8 cellular contexts compared by ENCODE assay signal in the genomic region with DNA sequence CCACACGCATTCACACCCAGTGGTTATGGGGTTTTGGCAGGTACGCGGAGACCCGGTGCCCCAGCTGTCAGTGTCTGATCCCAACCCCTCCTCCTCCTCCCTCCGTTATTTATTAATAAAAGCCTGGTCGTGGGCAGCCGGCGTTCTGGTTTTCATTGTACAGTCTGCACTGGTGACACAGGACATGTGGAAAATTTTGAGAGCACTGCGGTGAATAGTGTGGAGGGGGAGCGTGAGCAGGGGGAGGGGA. TPM values are rescaled to one million over a fixed set of nuclear protein-coding genes. Genes with fewer than 3 reads are reported as not detected.
DNase-seq lines count a peak whose midpoint lies in the region; ATAC-seq and TF ChIP-seq lines count a peak whose summit lies in the region.

No MANE protein-coding gene starts in this region.

- H3F3A ChIP-seq in smooth muscle cell (ENCODE audit: low read depth) = peaks cover 37% of the 10 kb centered on the region

- H3K27ac Mint-ChIP-seq in Caco-2 (ENCODE audit: unreplicated experiment) (peak overlapping the region; percentile 83), H9 (no peak overlapping the region)

- H3K56ac ChIP-seq in H9 (ENCODE audit: insufficient read length, low read depth, low read length) = no peak overlapping the region

- H2BK12ac ChIP-seq in H9 (ENCODE audit: insufficient read length, low read depth, low read length) = no peak overlapping the region

- H3K9me3 Mint-ChIP-seq in Caco-2 (ENCODE audit: unreplicated experiment) (no peaks in the 10 kb centered on the region), H9 (no peaks in the 10 kb centered on the region; a peak in 1 of 5 replicates)

- no peak overlapping the region for H2BK15ac ChIP-seq in H9 (ENCODE audit: low read depth, low read length)

- no peaks in the 10 kb centered on the region for H3K9me3 ChIP-seq in Caco-2
- H3K9me3 ChIP-seq in H9 (ENCODE audit: control insufficient read depth, low read depth, low read length) = no peaks in the 10 kb centered on the region
- H3K9me3 ChIP-seq in RWPE2 (ENCODE audit: severe bottlenecking) = no peaks in the 10 kb centered on the region
- H3K9me3 ChIP-seq in smooth muscle cell (replicated peaks; ENCODE audit: low read depth) = no peaks in the 10 kb centered on the region

- H3K36me3 ChIP-seq in Caco-2 (ENCODE audit: control insufficient read depth, insufficient read depth, low read length) = no peaks in the 10 kb centered on the region
- H3K36me3 ChIP-seq in RWPE2 (ENCODE audit: low read depth) = no peaks in the 10 kb centered on the region
- no peaks in the 10 kb centered on the region for H3K36me3 ChIP-seq in smooth muscle cell (ENCODE audit: low read depth)

- no peak overlapping the region for H3K18ac ChIP-seq in H9 (ENCODE audit: insufficient read length, low read depth, low read length)

- no peak overlapping the region for H3K9ac ChIP-seq in H9 (ENCODE audit: extremely low read depth, insufficient read length, low read length)
- H3K9ac ChIP-seq in smooth muscle cell (ENCODE audit: low read depth) = peak overlapping the region; percentile 87

- no peak overlapping the region for H3K4ac ChIP-seq in H9 (ENCODE audit: low read depth, low read length)

- H3K4me3 ChIP-seq in Caco-2 (ENCODE audit: low read depth, low read length) = peak overlapping the region; percentile 39
- H3K4me3 ChIP-seq in RWPE2 (ENCODE audit: severe bottlenecking) = no peak overlapping the region
- peak overlapping the region; percentile 43 for H3K4me3 ChIP-seq in fibroblast of villous mesenchyme (ENCODE audit: low read depth, low read length)
- H3K4me3 ChIP-seq in smooth muscle cell = peak overlapping the region; percentile 44

- no peak for DNase-seq in Caco-2
- DNase-seq in H9 = no peak
- DNase-seq in RWPE2 (ENCODE audit: low spot score) = no peak
- no peak for DNase-seq in fibroblast of villous mesenchyme (ENCODE audit: low read depth)
- DNase-seq in smooth muscle cell (lab: John Stamatoyannopoulos, UW; ENCODE audit: unreplicated experiment) = no peak
- DNase-seq in DMS79 treated with DMSO at 0.1 percent for 48 hours (lab: John Stamatoyannopoulos, UW) = no peak
- DNase-seq in DMS53 (lab: John Stamatoyannopoulos, UW) = no peak
- DNase-seq in activated CD8-positive, alpha-beta memory T cell treated with anti-CD3 and anti-CD28 coated beads, Interleukin-2, amount 50 U/mL, for 4 hours = no peak

- H4K91ac ChIP-seq in H9 (ENCODE audit: insufficient read length, low read depth, low read length) = no peak overlapping the region

- H3K79me1 ChIP-seq in H9 (ENCODE audit: insufficient read depth, low read depth, low read length, poor library complexity, severe bottlenecking) = no peaks in the 10 kb centered on the region

- CTCF ChIA-PET in Caco-2 (lab: Charles Lee) = interaction anchor here (0.9 to 1.5 kb wide), 4 partner anchors 13 to 31 kb away, joined by 3 to 5 read pairs (median 4); no protein-coding TSS in a partner anchor

- intact Hi-C loops in Caco-2 (cut with micrococcal nuclease; ENCODE audit: unreplicated experiment) = loop anchor here (1.0 to 5.0 kb wide), 2 partner anchors 17 to 73 kb away; no protein-coding TSS in a partner anchor

- no peak for TF ChIP-seq CTCF in Caco-2 (IDR thresholded peaks at IDR 0.05; ENCODE audit: insufficient read depth in 1 of 2, low read depth in 1 of 2, low read length in 1 of 2, severe bottlenecking in 1 of 2, unreplicated experiment in 1 of 2)
- TF ChIP-seq CTCF in H9 (conservative IDR thresholded peaks at IDR 0.05) = no peak
- TF ChIP-seq CTCF in RWPE2 (IDR thresholded peaks at IDR 0.05; ENCODE audit: poor library complexity, severe bottlenecking) = no peak
- TF ChIP-seq CTCF in fibroblast of villous mesenchyme (IDR thresholded peaks at IDR 0.05; ENCODE audit: insufficient read depth, low read depth, low read length) = no peak
- no peak for TF ChIP-seq CTCF in smooth muscle cell (IDR thresholded peaks at IDR 0.05; ENCODE audit: borderline replicate concordance, insufficient read depth, poor library complexity, severe bottlenecking)

- H3K36me3 Mint-ChIP-seq in Caco-2 (ENCODE audit: insufficient read depth, unreplicated experiment) = no peaks in the 10 kb centered on the region
- no peaks in the 10 kb centered on the region; a peak in 1 of 7 replicates for H3K36me3 Mint-ChIP-seq in H9 (ENCODE audit: insufficient read depth in 1 of 3, low read depth in 3 of 3)

- H3K27me3 Mint-ChIP-seq in Caco-2 (ENCODE audit: insufficient read depth, unreplicated experiment) = no peaks in the 10 kb centered on the region
- peaks cover 17% of the 10 kb centered on the region for H3K27me3 Mint-ChIP-seq in H9 (ENCODE audit: low read depth)

- H3T11ph ChIP-seq in H9 (ENCODE audit: low read length) = no peak overlapping the region

- no peak overlapping the region for H3K27ac ChIP-seq in H9 (ENCODE audit: insufficient read length, low read depth, low read length)
- peak overlapping the region; percentile 93 for H3K27ac ChIP-seq in RWPE2 (ENCODE audit: poor library complexity, severe bottlenecking)
- peak overlapping the region; percentile 99 for H3K27ac ChIP-seq in smooth muscle cell (ENCODE audit: low read depth)

- no peak overlapping the region for H2AFZ ChIP-seq in H9 (ENCODE audit: low read length)
- H2AFZ ChIP-seq in smooth muscle cell (ENCODE audit: low read depth) = no peak overlapping the region

- H3K23me2 ChIP-seq in H9 (ENCODE audit: insufficient read length, low read depth, low read length, poor library complexity, severe bottlenecking) = peaks cover 11% of the 10 kb centered on the region

- H3K4me2 ChIP-seq in H9 (ENCODE audit: insufficient read depth, insufficient read length, low read length) (peak overlapping the region; percentile 72), smooth muscle cell (peak overlapping the region; percentile 81)

- no CpG with 5 or more reads among the region's 10 CpGs for WGBS in H9 (ENCODE audit: extremely low coverage, insufficient read length, low lambda C conversion rate)
- WGBS in smooth muscle cell (ENCODE audit: low lambda C conversion rate) = 5% methylated on average over 9 of the region's 10 CpGs

- H3K4me1 ChIP-seq in Caco-2 = peaks cover 33% of the 10 kb centered on the region
- H3K4me1 ChIP-seq in H9 (ENCODE audit: insufficient read depth, low read length) = peaks cover 25% of the 10 kb centered on the region; the same call in 1 of the 2 replicates
- peaks cover 75% of the 10 kb centered on the region for H3K4me1 ChIP-seq in RWPE2 (ENCODE audit: insufficient read depth, poor library complexity, severe bottlenecking)
- peaks cover 77% of the 10 kb centered on the region for H3K4me1 ChIP-seq in smooth muscle cell (ENCODE audit: low read depth)

- no TSS peak for BruUV-seq in Caco-2 (replicated peaks; lab: Mats Ljungman, UMichigan)

- no peak overlapping the region for H3K14ac ChIP-seq in H9 (ENCODE audit: insufficient read depth, low read length)

- no peak overlapping the region for H3K23ac ChIP-seq in H9 (ENCODE audit: insufficient read length, low read depth, low read length)

- H3K79me2 ChIP-seq in H9 (ENCODE audit: insufficient read depth, low read length) (no peaks in the 10 kb centered on the region), smooth muscle cell (ENCODE audit: low read depth) (no peaks in the 10 kb centered on the region)

- H4K20me1 ChIP-seq in H9 (ENCODE audit: control insufficient read depth, insufficient read depth, insufficient read length) (peaks cover 3% of the 10 kb centered on the region), smooth muscle cell (ENCODE audit: low read depth) (no peaks in the 10 kb centered on the region)

- H2BK20ac ChIP-seq in H9 (ENCODE audit: low read depth, low read length, poor library complexity, severe bottlenecking) = no peak overlapping the region

- H3K27me3 ChIP-seq in Caco-2 (replicated peaks; ENCODE audit: control insufficient read depth, insufficient read depth, low read length) (no peaks in the 10 kb centered on the region), H9 (ENCODE audit: insufficient read depth, low read length) (no peaks in the 10 kb centered on the region), RWPE2 (ENCODE audit: insufficient read depth, poor library complexity, severe bottlenecking) (no peaks in the 10 kb centered on the region), smooth muscle cell (ENCODE audit: low read depth) (no peaks in the 10 kb centered on the region)

- no peak overlapping the region for H4K5ac ChIP-seq in H9 (ENCODE audit: insufficient read length, low read depth, low read length)

- POLR2A ChIA-PET in Caco-2 (lab: Charles Lee) = interaction anchor here (0.9 to 1.1 kb wide), 2 partner anchors 11 to 78 kb away, joined by 3 to 8 read pairs; a partner anchor contains a TSS

- ATAC-seq in RWPE2 (ENCODE audit: low read depth) = peak; percentile 2

- no peak overlapping the region for H2AK5ac ChIP-seq in H9 (ENCODE audit: insufficient read length, low read length)

- no peak overlapping the region for H4K8ac ChIP-seq in H9 (replicated peaks; ENCODE audit: insufficient read length, low read depth, low read length)

- no peak overlapping the region for H2BK5ac ChIP-seq in H9 (ENCODE audit: insufficient read length, low read length)

- H3K4me3 Mint-ChIP-seq in Caco-2 (ENCODE audit: unreplicated experiment) (peak overlapping the region; percentile 80), H9 (peak overlapping the region; percentile 65 to 77)

- H2BK120ac ChIP-seq in H9 (ENCODE audit: low read depth, low read length, poor library complexity, severe bottlenecking) = no peak overlapping the region

- peaks cover 45% of the 10 kb centered on the region for H3K4me1 Mint-ChIP-seq in Caco-2 (ENCODE audit: low read depth, unreplicated experiment)
- peaks cover 76 to 79% of the 10 kb centered on the region in 2 experiments for H3K4me1 Mint-ChIP-seq in H9

RNA-seq across cellular contexts. Expression of a gene that starts 11.5 kb away (rescaled TPM):
- total RNA-seq in Caco-2 (2022) (24.1 and 24.7 TPM in 2 replicates), H9 (2021) (59.0 and 60.1 TPM in 2 replicates), fibroblast of villous mesenchyme (40.2 and 44.1 TPM in 2 replicates), smooth muscle cell (33.2 and 33.9 TPM in 2 replicates)
- 58.0 and 66.3 TPM in 2 replicates for polyA plus RNA-seq in smooth muscle cell

RNA-seq across cellular contexts. Expression of a gene that starts 58.1 kb away (rescaled TPM):
- total RNA-seq in Caco-2 (2022) (12.8 and 15.4 TPM in 2 replicates), H9 (2021) (22.2 and 23.4 TPM in 2 replicates), fibroblast of villous mesenchyme (11.3 and 23.7 TPM in 2 replicates), smooth muscle cell (14.3 and 15.1 TPM in 2 replicates)
- polyA plus RNA-seq in smooth muscle cell = 3.6 and 5.6 TPM in 2 replicates
